1 cellular context compared by ENCODE assay signal in genomic region chr1:60898413-60898812, GRCh38.
TF ChIP-seq lines count a peak whose summit lies in the region.

No MANE protein-coding gene starts in this region.

TF ChIP-seq in K562, 482 proteins besides CTCF, POLR2A, EP300 and RAD21 (continued from another document):
- TF ChIP-seq TAL1 (IDR thresholded peaks at IDR 0.05), result peak; percentile 57; the same call in 1 of the 2 replicates
- no peak for TF ChIP-seq ARID3A (IDR thresholded peaks at IDR 0.05; ENCODE audit: borderline replicate concordance, low read depth, low read length)
- TF ChIP-seq BMI1 (IDR thresholded peaks at IDR 0.05; ENCODE audit: low read length), result no peak
- TF ChIP-seq MBD2 (IDR thresholded peaks at IDR 0.05; ENCODE audit: borderline replicate concordance, low read depth), result no peak
- TF ChIP-seq KLF13 (tag; IDR thresholded peaks at IDR 0.05; ENCODE audit: borderline replicate concordance, low read depth), result no peak
- TF ChIP-seq, protein P1, sequence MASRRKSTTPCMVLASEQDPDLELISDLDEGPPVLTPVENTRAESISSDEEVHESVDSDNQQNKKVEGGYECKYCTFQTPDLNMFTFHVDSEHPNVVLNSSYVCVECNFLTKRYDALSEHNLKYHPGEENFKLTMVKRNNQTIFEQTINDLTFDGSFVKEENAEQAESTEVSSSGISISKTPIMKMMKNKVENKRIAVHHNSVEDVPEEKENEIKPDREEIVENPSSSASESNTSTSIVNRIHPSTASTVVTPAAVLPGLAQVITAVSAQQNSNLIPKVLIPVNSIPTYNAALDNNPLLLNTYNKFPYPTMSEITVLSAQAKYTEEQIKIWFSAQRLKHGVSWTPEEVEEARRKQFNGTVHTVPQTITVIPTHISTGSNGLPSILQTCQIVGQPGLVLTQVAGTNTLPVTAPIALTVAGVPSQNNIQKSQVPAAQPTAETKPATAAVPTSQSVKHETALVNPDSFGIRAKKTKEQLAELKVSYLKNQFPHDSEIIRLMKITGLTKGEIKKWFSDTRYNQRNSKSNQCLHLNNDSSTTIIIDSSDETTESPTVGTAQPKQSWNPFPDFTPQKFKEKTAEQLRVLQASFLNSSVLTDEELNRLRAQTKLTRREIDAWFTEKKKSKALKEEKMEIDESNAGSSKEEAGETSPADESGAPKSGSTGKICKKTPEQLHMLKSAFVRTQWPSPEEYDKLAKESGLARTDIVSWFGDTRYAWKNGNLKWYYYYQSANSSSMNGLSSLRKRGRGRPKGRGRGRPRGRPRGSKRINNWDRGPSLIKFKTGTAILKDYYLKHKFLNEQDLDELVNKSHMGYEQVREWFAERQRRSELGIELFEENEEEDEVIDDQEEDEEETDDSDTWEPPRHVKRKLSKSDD (conservative IDR thresholded peaks at IDR 0.05; ENCODE audit: low read length), result no peak
- TF ChIP-seq SREBF2 (CRISPR knock-in tag; IDR thresholded peaks at IDR 0.05), result no peak
- no peak for TF ChIP-seq AFF4 (CRISPR knock-in tag; IDR thresholded peaks at IDR 0.05)
- TF ChIP-seq ZZZ3 (IDR thresholded peaks at IDR 0.05), result no peak
- TF ChIP-seq TARDBP (IDR thresholded peaks at IDR 0.05), result no peak
- TF ChIP-seq, protein P2, sequence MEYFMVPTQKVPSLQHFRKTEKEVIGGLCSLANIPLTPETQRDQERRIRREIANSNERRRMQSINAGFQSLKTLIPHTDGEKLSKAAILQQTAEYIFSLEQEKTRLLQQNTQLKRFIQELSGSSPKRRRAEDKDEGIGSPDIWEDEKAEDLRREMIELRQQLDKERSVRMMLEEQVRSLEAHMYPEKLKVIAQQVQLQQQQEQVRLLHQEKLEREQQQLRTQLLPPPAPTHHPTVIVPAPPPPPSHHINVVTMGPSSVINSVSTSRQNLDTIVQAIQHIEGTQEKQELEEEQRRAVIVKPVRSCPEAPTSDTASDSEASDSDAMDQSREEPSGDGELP (CRISPR knock-in tag; IDR thresholded peaks at IDR 0.05; ENCODE audit: borderline replicate concordance), result no peak
- TF ChIP-seq ERF (CRISPR knock-in tag; IDR thresholded peaks at IDR 0.05), result no peak
- TF ChIP-seq TCF3 (CRISPR knock-in tag; IDR thresholded peaks at IDR 0.05), result peak; percentile 24; the same call in 1 of the 2 replicates
- TF ChIP-seq ZFP1 (CRISPR knock-in tag; IDR thresholded peaks at IDR 0.05), result no peak
- peak; percentile 37; the same call in 1 of the 2 replicates for TF ChIP-seq CTBP1 (IDR thresholded peaks at IDR 0.05; ENCODE audit: borderline replicate concordance)
- TF ChIP-seq CXXC5 (CRISPR knock-in tag; IDR thresholded peaks at IDR 0.05), result 0 out of 2 replicates have a peak, but pooled peaks have one; percentile 32
- TF ChIP-seq POLR2G (IDR thresholded peaks at IDR 0.05; ENCODE audit: low read depth, low read length), result no peak
- TF ChIP-seq ZNF586 (CRISPR knock-in tag; conservative IDR thresholded peaks at IDR 0.05), result no peak
- TF ChIP-seq ZNF124 (CRISPR knock-in tag; IDR thresholded peaks at IDR 0.05), result no peak
- no peak for TF ChIP-seq TEAD1 (CRISPR knock-in tag; IDR thresholded peaks at IDR 0.05)
- no peak for TF ChIP-seq TRIM28 (IDR thresholded peaks at IDR 0.05)
- no peak for TF ChIP-seq HDAC1 (IDR thresholded peaks at IDR 0.05)
- no peak for TF ChIP-seq KLF6 (CRISPR knock-in tag; IDR thresholded peaks at IDR 0.05; ENCODE audit: borderline replicate concordance)
- no peak for TF ChIP-seq KDM5B (IDR thresholded peaks at IDR 0.05; ENCODE audit: insufficient replicate concordance, low read depth, low read length)
- peak; percentile 80 for TF ChIP-seq CBFA2T3 (IDR thresholded peaks at IDR 0.05)
- no peak for TF ChIP-seq KLF1 (tag; IDR thresholded peaks at IDR 0.05)
- no peak for TF ChIP-seq ZNF444 (CRISPR knock-in tag; IDR thresholded peaks at IDR 0.05)
- TF ChIP-seq ZNF175 (CRISPR knock-in tag; IDR thresholded peaks at IDR 0.05; ENCODE audit: low read depth), result no peak
- TF ChIP-seq ZEB2 (IDR thresholded peaks at IDR 0.05), result peak; percentile 94
- TF ChIP-seq, protein P3, sequence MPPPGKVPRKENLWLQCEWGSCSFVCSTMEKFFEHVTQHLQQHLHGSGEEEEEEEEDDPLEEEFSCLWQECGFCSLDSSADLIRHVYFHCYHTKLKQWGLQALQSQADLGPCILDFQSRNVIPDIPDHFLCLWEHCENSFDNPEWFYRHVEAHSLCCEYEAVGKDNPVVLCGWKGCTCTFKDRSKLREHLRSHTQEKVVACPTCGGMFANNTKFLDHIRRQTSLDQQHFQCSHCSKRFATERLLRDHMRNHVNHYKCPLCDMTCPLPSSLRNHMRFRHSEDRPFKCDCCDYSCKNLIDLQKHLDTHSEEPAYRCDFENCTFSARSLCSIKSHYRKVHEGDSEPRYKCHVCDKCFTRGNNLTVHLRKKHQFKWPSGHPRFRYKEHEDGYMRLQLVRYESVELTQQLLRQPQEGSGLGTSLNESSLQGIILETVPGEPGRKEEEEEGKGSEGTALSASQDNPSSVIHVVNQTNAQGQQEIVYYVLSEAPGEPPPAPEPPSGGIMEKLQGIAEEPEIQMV (tag; conservative IDR thresholded peaks at IDR 0.05; ENCODE audit: low read depth), result no peak
- no peak for TF ChIP-seq ZNF12 (CRISPR knock-in tag; IDR thresholded peaks at IDR 0.05)
- no peak for TF ChIP-seq RFX1 (IDR thresholded peaks at IDR 0.05)
- TF ChIP-seq SAFB2 (IDR thresholded peaks at IDR 0.05; ENCODE audit: borderline replicate concordance, low read depth, low read length, severe bottlenecking), result no peak
- TF ChIP-seq TRIM24 (IDR thresholded peaks at IDR 0.05), result peak; percentile 66 to 76; a peak in 3 of 4 replicates
- TF ChIP-seq ILK (tag; IDR thresholded peaks at IDR 0.05; ENCODE audit: borderline replicate concordance, low read depth), result no peak
- TF ChIP-seq ZNF212 (CRISPR knock-in tag; IDR thresholded peaks at IDR 0.05), result no peak
- TF ChIP-seq ZNF140 (CRISPR knock-in tag; IDR thresholded peaks at IDR 0.05), result no peak
- TF ChIP-seq ZNF217 (CRISPR knock-in tag; IDR thresholded peaks at IDR 0.05), result no peak
- TF ChIP-seq HEY1 (CRISPR knock-in tag; IDR thresholded peaks at IDR 0.05; ENCODE audit: borderline replicate concordance), result no peak
- TF ChIP-seq ZNF518B (CRISPR knock-in tag; IDR thresholded peaks at IDR 0.05), result no peak
- no peak for TF ChIP-seq ZNF589 (CRISPR knock-in tag; IDR thresholded peaks at IDR 0.05; ENCODE audit: low read depth)
- TF ChIP-seq MTA1 (IDR thresholded peaks at IDR 0.05; ENCODE audit: borderline replicate concordance), result no peak
- no peak for TF ChIP-seq ZNF384 (IDR thresholded peaks at IDR 0.05; ENCODE audit: low read depth, low read length)
- no peak for TF ChIP-seq ZNF224 (CRISPR knock-in tag; IDR thresholded peaks at IDR 0.05)
- TF ChIP-seq ZNF584 (CRISPR knock-in tag; IDR thresholded peaks at IDR 0.05; ENCODE audit: low read depth), result no peak
- TF ChIP-seq ZFPM2 (CRISPR knock-in tag; IDR thresholded peaks at IDR 0.05), result no peak
- TF ChIP-seq NR3C1 (CRISPR knock-in tag; IDR thresholded peaks at IDR 0.05), result no peak
- TF ChIP-seq TAF1 (IDR thresholded peaks at IDR 0.05; ENCODE audit: control insufficient read depth, extremely low read depth, insufficient read depth, low read length, severe bottlenecking), result no peak
- peak; percentile 17; the same call in 1 of the 2 replicates for TF ChIP-seq JUND (IDR thresholded peaks at IDR 0.05; ENCODE audit: borderline replicate concordance, low read depth, low read length)
- TF ChIP-seq JUND (tag; IDR thresholded peaks at IDR 0.05; ENCODE audit: borderline replicate concordance, low read depth, low read length), result no peak; the same call in 2 of the 3 replicates
- TF ChIP-seq, protein P4, sequence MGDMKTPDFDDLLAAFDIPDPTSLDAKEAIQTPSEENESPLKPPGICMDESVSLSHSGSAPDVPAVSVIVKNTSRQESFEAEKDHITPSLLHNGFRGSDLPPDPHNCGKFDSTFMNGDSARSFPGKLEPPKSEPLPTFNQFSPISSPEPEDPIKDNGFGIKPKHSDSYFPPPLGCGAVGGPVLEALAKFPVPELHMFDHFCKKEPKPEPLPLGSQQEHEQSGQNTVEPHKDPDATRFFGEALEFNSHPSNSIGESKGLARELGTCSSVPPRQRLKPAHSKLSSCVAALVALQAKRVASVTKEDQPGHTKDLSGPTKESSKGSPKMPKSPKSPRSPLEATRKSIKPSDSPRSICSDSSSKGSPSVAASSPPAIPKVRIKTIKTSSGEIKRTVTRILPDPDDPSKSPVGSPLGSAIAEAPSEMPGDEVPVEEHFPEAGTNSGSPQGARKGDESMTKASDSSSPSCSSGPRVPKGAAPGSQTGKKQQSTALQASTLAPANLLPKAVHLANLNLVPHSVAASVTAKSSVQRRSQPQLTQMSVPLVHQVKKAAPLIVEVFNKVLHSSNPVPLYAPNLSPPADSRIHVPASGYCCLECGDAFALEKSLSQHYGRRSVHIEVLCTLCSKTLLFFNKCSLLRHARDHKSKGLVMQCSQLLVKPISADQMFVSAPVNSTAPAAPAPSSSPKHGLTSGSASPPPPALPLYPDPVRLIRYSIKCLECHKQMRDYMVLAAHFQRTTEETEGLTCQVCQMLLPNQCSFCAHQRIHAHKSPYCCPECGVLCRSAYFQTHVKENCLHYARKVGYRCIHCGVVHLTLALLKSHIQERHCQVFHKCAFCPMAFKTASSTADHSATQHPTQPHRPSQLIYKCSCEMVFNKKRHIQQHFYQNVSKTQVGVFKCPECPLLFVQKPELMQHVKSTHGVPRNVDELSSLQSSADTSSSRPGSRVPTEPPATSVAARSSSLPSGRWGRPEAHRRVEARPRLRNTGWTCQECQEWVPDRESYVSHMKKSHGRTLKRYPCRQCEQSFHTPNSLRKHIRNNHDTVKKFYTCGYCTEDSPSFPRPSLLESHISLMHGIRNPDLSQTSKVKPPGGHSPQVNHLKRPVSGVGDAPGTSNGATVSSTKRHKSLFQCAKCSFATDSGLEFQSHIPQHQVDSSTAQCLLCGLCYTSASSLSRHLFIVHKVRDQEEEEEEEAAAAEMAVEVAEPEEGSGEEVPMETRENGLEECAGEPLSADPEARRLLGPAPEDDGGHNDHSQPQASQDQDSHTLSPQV (IDR thresholded peaks at IDR 0.05), result no peak
